ENCODE assay signal across 19 cellular contexts in the genomic region with DNA sequence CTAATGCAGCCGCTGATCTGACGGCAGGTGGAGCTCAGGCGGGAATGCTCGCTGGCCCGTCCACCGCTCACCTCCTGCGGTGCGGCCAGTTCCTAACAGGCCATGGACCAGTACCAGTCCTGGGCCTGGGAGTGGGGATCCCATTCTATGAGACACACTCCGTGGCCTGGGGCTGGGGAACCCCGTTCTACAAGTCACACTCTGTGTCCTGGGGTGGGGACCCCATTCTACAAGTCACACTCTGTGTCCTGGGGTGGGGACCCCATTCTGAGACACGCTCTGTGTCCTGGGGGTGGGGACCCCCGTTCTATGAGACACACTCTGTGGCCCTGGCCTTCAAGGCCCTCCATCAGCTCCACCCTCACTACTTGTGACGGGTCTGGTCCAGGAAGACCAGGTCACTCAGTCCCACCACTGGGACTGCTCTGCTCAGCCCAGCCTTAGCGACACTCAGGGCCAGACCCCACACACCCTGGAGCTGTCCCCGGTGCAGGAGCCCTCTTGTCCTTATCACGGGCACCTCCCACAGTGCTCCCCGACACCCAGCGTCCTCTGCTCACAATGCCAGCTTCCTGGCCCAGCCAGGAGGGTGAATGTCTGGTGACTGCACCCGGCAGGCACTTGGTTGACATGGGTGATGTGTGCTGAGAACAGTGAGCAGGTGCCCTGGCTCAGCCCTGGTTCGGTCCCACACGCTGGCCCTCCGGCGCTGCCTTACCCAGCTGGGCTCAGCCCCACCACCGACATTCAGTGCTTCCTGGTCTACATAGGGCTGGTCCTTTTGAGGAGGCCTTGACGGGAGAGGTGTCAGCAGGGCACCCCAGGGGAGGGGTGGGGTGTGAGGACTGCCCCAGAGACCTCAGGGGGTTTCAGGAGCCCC.
DNase-seq lines count a peak whose midpoint lies in the region; ATAC-seq and TF ChIP-seq lines count a peak whose summit lies in the region.
"Had no signal": no experiment of that assay in that cellular context is flagged by ENCODE, and none has a peak within 500 bp of the region (broad histone marks: within the 10 kb centered on the region; RNA-seq: fewer than 3 reads in every experiment).

No MANE protein-coding gene starts in this region.

- H3K36me3 ChIP-seq in heart right ventricle (peaks cover 0 to 72% (median 18%) of the 10 kb centered on the region in 9 donors), right lobe of liver (peaks cover 0 to 18% (median 5%) of the 10 kb centered on the region in 4 donors), tibial artery (peaks cover 3 to 82% (median 72%) of the 10 kb centered on the region in 3 donors)

- TF ChIP-seq CTCF in heart right ventricle (IDR thresholded peaks at IDR 0.05) = no peak
- TF ChIP-seq CTCF in WTC11 (IDR thresholded peaks at IDR 0.05) = no peak
- TF ChIP-seq CTCF in right lobe of liver (IDR thresholded peaks at IDR 0.05) = no peak
- no peak for TF ChIP-seq CTCF in tibial artery (IDR thresholded peaks at IDR 0.05)

- CTCF ChIA-PET in WTC11 (lab: Charles Lee) = interaction anchor here (0.9 kb wide), 1 partner anchor 29 kb away, joined by 4 read pairs; no protein-coding TSS in a partner anchor
- CTCF ChIA-PET in activated CD4-positive, alpha-beta T cell treated with anti-CD3 and anti-CD28 coated beads for 36 hours (lab: Charles Lee) = interaction anchor here (0.6 kb wide), 1 partner anchor 238 kb away, joined by 3 read pairs; no protein-coding TSS in a partner anchor

- ATAC-seq in Right ventricle myocardium inferior (no peak), heart right ventricle (no peak), WTC11 (no peak), right lobe of liver (no peak), GM19324 (IDR thresholded peaks at IDR 0.05; ENCODE audit: low FRiP score, unreplicated experiment) (no peak)
- no peak for ATAC-seq in activated CD4-positive, alpha-beta T cell treated with anti-CD3 and anti-CD28 coated beads for 36 hours

- H3K27ac ChIP-seq in heart right ventricle (no peak overlapping the region), right lobe of liver (no peak overlapping the region), tibial artery (no peak overlapping the region)
- H3K27ac ChIP-seq: adrenal gland, hepatocyte had no signal

- no peaks in the 10 kb centered on the region for H3K27me3 ChIP-seq in heart right ventricle
- no peaks in the 10 kb centered on the region for H3K27me3 ChIP-seq in right lobe of liver
- H3K27me3 ChIP-seq in tibial artery = no peaks in the 10 kb centered on the region
- H3K27me3 ChIP-seq: adrenal gland, hepatocyte had no signal

- H3K27me3 Mint-ChIP-seq in WTC11 (ENCODE audit: low read depth) = no peaks in the 10 kb centered on the region
- H3K27me3 Mint-ChIP-seq in activated CD4-positive, alpha-beta T cell treated with anti-CD3 and anti-CD28 coated beads for 36 hours = no peaks in the 10 kb centered on the region
- H3K27me3 Mint-ChIP-seq: activated CD4-positive, alpha-beta memory T cell treated with anti-CD3 and anti-CD28 coated beads, Interleukin-2, amount 10 ng/mL, durations not matched to agents 7 days and 5 days had no signal

- H3K27ac Mint-ChIP-seq in WTC11 = peak overlapping the region; percentile 27
- no peak overlapping the region for H3K27ac Mint-ChIP-seq in activated CD4-positive, alpha-beta T cell treated with anti-CD3 and anti-CD28 coated beads for 36 hours
- H3K27ac Mint-ChIP-seq: activated CD4-positive, alpha-beta memory T cell treated with anti-CD3 and anti-CD28 coated beads, Interleukin-2, amount 10 ng/mL, durations not matched to agents 7 days and 5 days; IgD-negative memory B cell had no signal

- no peak overlapping the region for H3K4me3 ChIP-seq in heart right ventricle
- H3K4me3 ChIP-seq in right lobe of liver = no peak overlapping the region
- H3K4me3 ChIP-seq in tibial artery = no peak overlapping the region
- H3K4me3 ChIP-seq: adrenal gland, hepatocyte, skin epidermis had no signal

- TF ChIP-seq POLR2A in right lobe of liver (IDR thresholded peaks at IDR 0.05) = no peak

- H3K9me3 Mint-ChIP-seq in WTC11 = no peaks in the 10 kb centered on the region
- no peaks in the 10 kb centered on the region for H3K9me3 Mint-ChIP-seq in activated CD4-positive, alpha-beta T cell treated with anti-CD3 and anti-CD28 coated beads for 36 hours (ENCODE audit: low read depth)
- H3K9me3 Mint-ChIP-seq: activated CD4-positive, alpha-beta memory T cell treated with anti-CD3 and anti-CD28 coated beads, Interleukin-2, amount 10 ng/mL, durations not matched to agents 7 days and 5 days; IgD-negative memory B cell had no signal

- DNase-seq in Right ventricle myocardium inferior (ENCODE audit: missing footprints) (peak; percentile 60), heart right ventricle (no peak), WTC11 (ENCODE audit: low spot score) (no peak), right lobe of liver (peak in 2 of 3 donors; percentile 12 to 39), tibial artery (peak; percentile 18 to 59), nucleus accumbens (lab: John Stamatoyannopoulos, UW) (no peak)
- no peak for DNase-seq in activated CD4-positive, alpha-beta T cell treated with anti-CD3 and anti-CD28 coated beads for 36 hours
- DNase-seq: activated CD4-positive, alpha-beta memory T cell treated with anti-CD3 and anti-CD28 coated beads, Interleukin-2, amount 10 ng/mL, durations not matched to agents 7 days and 5 days; caudate nucleus; effector memory CD4-positive, alpha-beta T cell; MV-4-11; NCI-H2081 treated with DMSO at 0.1 percent for 48 hours; NCI-H526; stimulated activated CD4-positive, alpha-beta T cell treated with anti-CD3 and anti-CD28 coated beads, Interleukin-4, amount 100 ng/mL, for 24 hours had no signal

- intact Hi-C loops in Right ventricle myocardium inferior (cut with DNase I) (no loop called here), heart right ventricle (cut with DNase I) (no loop called here), right lobe of liver (cut with DNase I) (no loop called here), tibial artery (cut with DNase I; ENCODE audit: low total_unique reads) (no loop called here)
- intact Hi-C loops in activated CD4-positive, alpha-beta T cell treated with anti-CD3 and anti-CD28 coated beads for 36 hours (cut with DNase I, micrococcal nuclease) = no loop called here

- H3K4me1 ChIP-seq in heart right ventricle = peaks cover 0 to 18% (median 9%) of the 10 kb centered on the region in 9 donors
- H3K4me1 ChIP-seq in right lobe of liver = no peaks in the 10 kb centered on the region
- peaks cover 0 to 15% (median 13%) of the 10 kb centered on the region in 4 donors for H3K4me1 ChIP-seq in tibial artery

- no peak overlapping the region for H3K4me3 Mint-ChIP-seq in WTC11
- no peak overlapping the region for H3K4me3 Mint-ChIP-seq in activated CD4-positive, alpha-beta T cell treated with anti-CD3 and anti-CD28 coated beads for 36 hours
- H3K4me3 Mint-ChIP-seq: activated CD4-positive, alpha-beta memory T cell treated with anti-CD3 and anti-CD28 coated beads, Interleukin-2, amount 10 ng/mL, durations not matched to agents 7 days and 5 days had no signal

- H3K36me3 Mint-ChIP-seq in WTC11 = peaks cover 25% of the 10 kb centered on the region
- no peaks in the 10 kb centered on the region for H3K36me3 Mint-ChIP-seq in activated CD4-positive, alpha-beta T cell treated with anti-CD3 and anti-CD28 coated beads for 36 hours (ENCODE audit: low read depth)

- peaks cover 45% of the 10 kb centered on the region for H3K4me1 Mint-ChIP-seq in WTC11
- H3K4me1 Mint-ChIP-seq in activated CD4-positive, alpha-beta T cell treated with anti-CD3 and anti-CD28 coated beads for 36 hours = peaks cover 6% of the 10 kb centered on the region

- H3K9me3 ChIP-seq in heart right ventricle (no peaks in the 10 kb centered on the region), right lobe of liver (no peaks in the 10 kb centered on the region), tibial artery (no peaks in the 10 kb centered on the region)
- H3K9me3 ChIP-seq: adrenal gland had no signal

- WGBS in heart right ventricle, 2 donors = 94% methylated on average over 25 of the region's 25 CpGs
- WGBS in right lobe of liver (ENCODE audit: insufficient coverage, low coverage, low lambda C conversion rate, missing lambda C conversion rate) = 80% methylated on average over 1 of the region's 25 CpGs

- POLR2A ChIA-PET in WTC11 (lab: Charles Lee) = no interaction called here
- POLR2A ChIA-PET in activated CD4-positive, alpha-beta T cell treated with anti-CD3 and anti-CD28 coated beads for 36 hours (lab: Charles Lee) = no interaction called here

TF ChIP-seq in WTC11, 78 proteins besides CTCF, POLR2A, EP300 and RAD21 (continues in another document):
- TF ChIP-seq GABPB1 (CRISPR knock-in tag; IDR thresholded peaks at IDR 0.05) (no peak), ZNF671 (CRISPR knock-in tag; IDR thresholded peaks at IDR 0.05) (no peak), GTF2I (CRISPR knock-in tag; conservative IDR thresholded peaks at IDR 0.05) (no peak), JUN (CRISPR knock-in tag; IDR thresholded peaks at IDR 0.05) (no peak), SMAD3 (CRISPR knock-in tag; IDR thresholded peaks at IDR 0.05; ENCODE audit: borderline replicate concordance) (no peak), ZNF317 (CRISPR knock-in tag; IDR thresholded peaks at IDR 0.05; ENCODE audit: borderline replicate concordance, low read depth) (no peak)
- TF ChIP-seq, protein P1, sequence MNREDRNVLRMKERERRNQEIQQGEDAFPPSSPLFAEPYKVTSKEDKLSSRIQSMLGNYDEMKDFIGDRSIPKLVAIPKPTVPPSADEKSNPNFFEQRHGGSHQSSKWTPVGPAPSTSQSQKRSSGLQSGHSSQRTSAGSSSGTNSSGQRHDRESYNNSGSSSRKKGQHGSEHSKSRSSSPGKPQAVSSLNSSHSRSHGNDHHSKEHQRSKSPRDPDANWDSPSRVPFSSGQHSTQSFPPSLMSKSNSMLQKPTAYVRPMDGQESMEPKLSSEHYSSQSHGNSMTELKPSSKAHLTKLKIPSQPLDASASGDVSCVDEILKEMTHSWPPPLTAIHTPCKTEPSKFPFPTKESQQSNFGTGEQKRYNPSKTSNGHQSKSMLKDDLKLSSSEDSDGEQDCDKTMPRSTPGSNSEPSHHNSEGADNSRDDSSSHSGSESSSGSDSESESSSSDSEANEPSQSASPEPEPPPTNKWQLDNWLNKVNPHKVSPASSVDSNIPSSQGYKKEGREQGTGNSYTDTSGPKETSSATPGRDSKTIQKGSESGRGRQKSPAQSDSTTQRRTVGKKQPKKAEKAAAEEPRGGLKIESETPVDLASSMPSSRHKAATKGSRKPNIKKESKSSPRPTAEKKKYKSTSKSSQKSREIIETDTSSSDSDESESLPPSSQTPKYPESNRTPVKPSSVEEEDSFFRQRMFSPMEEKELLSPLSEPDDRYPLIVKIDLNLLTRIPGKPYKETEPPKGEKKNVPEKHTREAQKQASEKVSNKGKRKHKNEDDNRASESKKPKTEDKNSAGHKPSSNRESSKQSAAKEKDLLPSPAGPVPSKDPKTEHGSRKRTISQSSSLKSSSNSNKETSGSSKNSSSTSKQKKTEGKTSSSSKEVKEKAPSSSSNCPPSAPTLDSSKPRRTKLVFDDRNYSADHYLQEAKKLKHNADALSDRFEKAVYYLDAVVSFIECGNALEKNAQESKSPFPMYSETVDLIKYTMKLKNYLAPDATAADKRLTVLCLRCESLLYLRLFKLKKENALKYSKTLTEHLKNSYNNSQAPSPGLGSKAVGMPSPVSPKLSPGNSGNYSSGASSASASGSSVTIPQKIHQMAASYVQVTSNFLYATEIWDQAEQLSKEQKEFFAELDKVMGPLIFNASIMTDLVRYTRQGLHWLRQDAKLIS (CRISPR knock-in tag; IDR thresholded peaks at IDR 0.05; ENCODE audit: borderline replicate concordance) = no peak

Comparison
In these comparisons a context has a peak if more than half of its experiments do, and no peak if none do; other contexts are left out.
1. DNase-seq: peak in Right ventricle myocardium inferior (single experiment), right lobe of liver (2 of 3) and tibial artery (2 of 2); none in heart right ventricle (0 of 2), WTC11 (single experiment), nucleus accumbens (0 of 56) and activated CD4-positive, alpha-beta T cell treated with anti-CD3 and anti-CD28 coated beads for 36 hours (single experiment).